ENCODE assay signal across 21 cellular contexts in genomic region chr5:180740953-180741352, GRCh38. TPM values are rescaled to one million over a fixed set of nuclear protein-coding genes. Genes with fewer than 3 reads are reported as not detected.
"Had no signal": no experiment of that assay in that cellular context is flagged by ENCODE, and none has a peak within 500 bp of the region (broad histone marks: within the 10 kb centered on the region; RNA-seq: fewer than 3 reads in every experiment).

No MANE protein-coding gene starts in this region.

RNA-seq across cellular contexts. Expression of gene OR2Y1, which starts 1.1 kb away (rescaled TPM):
- total RNA-seq: activated naive CD4-positive, alpha-beta T cell treated with anti-CD3 and anti-CD28 coated beads for 36 hours; activated naive CD4-positive, alpha-beta T cell treated with anti-CD3 and anti-CD28 coated beads, Interleukin-2, amount 50 U/mL, for 72 hours; activated naive CD8-positive, alpha-beta T cell treated with anti-CD3 and anti-CD28 coated beads for 36 hours; activated naive CD8-positive, alpha-beta T cell treated with anti-CD3 and anti-CD28 coated beads, Interleukin-2, amount 10 ng/mL, durations not matched to agents 7 days and 5 days; activated T-cell treated with anti-CD3 and anti-CD28 coated beads, Interleukin-2, amount 50 U/mL, for 4 hours; activated T-cell treated with anti-CD3 and anti-CD28 coated beads, Interleukin-2, amount 50 U/mL, for 72 hours; activated T-helper 1 cell treated with anti-CD3 and anti-CD28 coated beads, Interleukin-12 subunit alpha, Interleukin-12 subunit beta, Interleukin-2, Interleukin-4 antibody, amounts not matched to agents 30 ng/mL and 10 ng/mL and 1 ng/mL, durations not matched to agents 14 hours and 24 hours and 36 hours; activated T-helper 17 cell treated with anti-CD3 and anti-CD28 coated beads, Interleukin-2, amount 50 U/mL, for 72 hours; activated T-helper 2 cell treated with anti-CD3 and anti-CD28 coated beads, Interferon-gamma antibody, Interleukin-2, Interleukin-4, amounts not matched to agents 10 μg/mL and 5 μg/mL and 100 μg/mL, durations not matched to agents 14 hours and 24 hours and 36 hours; adrenal gland; aorta; ascending aorta; astrocyte; body of pancreas; breast epithelium; bronchial epithelial cell; cardiac muscle cell; cardiac septum; cerebellum; chondrocyte had no signal
- polyA plus RNA-seq: adipose tissue, adrenal gland, aorta, cardiac muscle cell had no signal
